ENCODE assay signal across 10 cellular contexts in the genomic region with DNA sequence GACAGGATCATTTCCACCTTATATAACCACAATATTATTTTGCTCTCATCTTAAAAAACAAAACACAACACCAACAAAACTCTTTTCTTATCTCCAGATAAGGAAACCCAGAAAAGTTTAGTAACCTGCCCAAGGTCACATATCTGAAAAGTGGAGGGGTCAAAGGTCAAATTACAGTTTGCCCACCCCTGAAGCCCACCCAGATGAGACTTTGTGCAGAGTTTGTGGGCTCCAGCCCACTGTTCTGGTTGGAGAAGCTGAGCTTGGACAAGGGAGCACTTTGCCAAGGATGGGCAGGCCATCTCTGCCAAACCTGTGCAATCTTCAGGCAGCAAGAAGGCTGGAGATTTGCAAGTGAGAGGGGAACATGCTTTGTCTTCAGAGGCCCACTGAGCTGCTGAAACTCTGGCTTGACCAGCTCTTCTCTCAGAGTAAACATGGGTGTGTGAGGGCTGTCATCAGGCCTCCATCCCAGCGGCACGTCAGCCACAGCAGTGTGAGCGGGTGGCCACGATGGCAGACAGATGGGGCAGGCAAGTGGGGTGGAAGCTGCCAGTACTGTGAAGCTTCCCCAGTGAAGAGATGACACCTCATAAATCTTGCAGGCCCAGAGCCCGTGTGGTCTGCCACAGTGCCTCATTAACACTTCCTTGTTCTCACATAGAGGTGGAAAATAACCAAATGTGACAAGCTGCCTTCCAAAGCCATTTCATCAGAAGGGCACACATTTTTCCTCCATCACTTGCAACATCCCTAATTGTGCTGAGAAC.
DNase-seq lines count a peak whose midpoint lies in the region; ATAC-seq, FAIRE-seq and TF ChIP-seq lines count a peak whose summit lies in the region.
"Had no signal": no experiment of that assay in that cellular context is flagged by ENCODE, and none has a peak within 500 bp of the region (broad histone marks: within the 10 kb centered on the region; RNA-seq: fewer than 3 reads in every experiment).

No MANE protein-coding gene starts in this region.

- H3K36me3 ChIP-seq in astrocyte (ENCODE audit: insufficient read depth, low read length) = no peaks in the 10 kb centered on the region
- H3K36me3 ChIP-seq in trophoblast cell (ENCODE audit: control insufficient read depth in 1 of 2, insufficient read depth in 2 of 2, low read length in 2 of 2) = no peaks in the 10 kb centered on the region
- H3K36me3 ChIP-seq in smooth muscle cell (ENCODE audit: low read depth) = no peaks in the 10 kb centered on the region
- H3K36me3 ChIP-seq: transverse colon had no signal

- no peak for FAIRE-seq in astrocyte (lab: Jason Lieb, UNC)
- FAIRE-seq: G401.6 had no signal

- H3K27me3 ChIP-seq in astrocyte (ENCODE audit: insufficient read depth, low read length) = no peaks in the 10 kb centered on the region
- no peaks in the 10 kb centered on the region for H3K27me3 ChIP-seq in trophoblast cell (ENCODE audit: insufficient read depth, low read length)
- no peaks in the 10 kb centered on the region for H3K27me3 ChIP-seq in smooth muscle cell (ENCODE audit: low read depth)
- H3K27me3 ChIP-seq: transverse colon had no signal

- no peak for TF ChIP-seq CTCF in astrocyte (IDR thresholded peaks at IDR 0.05; ENCODE audit: insufficient read depth, low read depth, low read length)
- no peak for TF ChIP-seq CTCF in smooth muscle cell (IDR thresholded peaks at IDR 0.05; ENCODE audit: borderline replicate concordance, insufficient read depth, poor library complexity, severe bottlenecking)

- H3K79me2 ChIP-seq in astrocyte (ENCODE audit: insufficient read depth, low read length) (no peaks in the 10 kb centered on the region), trophoblast cell (ENCODE audit: control insufficient read depth, insufficient read depth, low read length, poor library complexity) (no peaks in the 10 kb centered on the region), smooth muscle cell (ENCODE audit: low read depth) (no peaks in the 10 kb centered on the region)

- H3K4ac ChIP-seq in trophoblast cell (ENCODE audit: low read depth, low read length) = no peak overlapping the region

- H4K8ac ChIP-seq in trophoblast cell (ENCODE audit: low read depth, low read length) = peak overlapping the region; percentile 14

- H2AK5ac ChIP-seq in trophoblast cell (ENCODE audit: low read length) = no peak overlapping the region

- WGBS in trophoblast cell (ENCODE audit: extremely low coverage, insufficient coverage, insufficient read length) = no CpG with 5 or more reads among the region's 5 CpGs
- WGBS in smooth muscle cell (ENCODE audit: low lambda C conversion rate) = 36% methylated on average over 5 of the region's 5 CpGs

- H3K23ac ChIP-seq in trophoblast cell (ENCODE audit: low read length) = no peak overlapping the region

- in situ Hi-C loops in KBM-7 (cut with MboI; ENCODE audit: low pct_unique_long_range_greater_than_20kb, low sequenced_read_pairs) = no loop called here

- H3K18ac ChIP-seq in trophoblast cell (ENCODE audit: low read length) = peak overlapping the region; percentile 35

- peak overlapping the region; percentile 48 for H2BK120ac ChIP-seq in trophoblast cell (ENCODE audit: insufficient read depth, low read length, poor library complexity)

- peaks cover 10% of the 10 kb centered on the region for H3K36me3 Mint-ChIP-seq in astrocyte (ENCODE audit: low read depth, unreplicated experiment)

- no peak for ATAC-seq in GM18858 (IDR thresholded peaks at IDR 0.05; ENCODE audit: unreplicated experiment)

- DNase-seq in GDM1 (lab: John Stamatoyannopoulos, UW) (peak; percentile 81), KBM-7 (peak; percentile 44), astrocyte (ENCODE audit: low read depth) (no peak), trophoblast cell (no peak), kidney glomerular epithelial cell (lab: John Stamatoyannopoulos, UW) (no peak), smooth muscle cell (lab: John Stamatoyannopoulos, UW; ENCODE audit: unreplicated experiment) (no peak), LoVo (ENCODE audit: low spot score) (no peak)
- DNase-seq: transverse colon had no signal

- H3K4me3 ChIP-seq in astrocyte (ENCODE audit: insufficient read depth, low read depth, low read length) (no peak overlapping the region), trophoblast cell (ENCODE audit: low read depth, low read length) (no peak overlapping the region), smooth muscle cell (no peak overlapping the region)
- H3K4me3 ChIP-seq: transverse colon had no signal

- H2BK12ac ChIP-seq in trophoblast cell (ENCODE audit: low read length) = peak overlapping the region; percentile 39

- no peak overlapping the region for H3K27ac ChIP-seq in astrocyte (ENCODE audit: low read depth, low read length)
- H3K27ac ChIP-seq in trophoblast cell (ENCODE audit: low read depth, low read length) = no peak overlapping the region
- H3K27ac ChIP-seq in smooth muscle cell (ENCODE audit: low read depth) = no peak overlapping the region
- H3K27ac ChIP-seq: transverse colon had no signal

- H3K4me3 Mint-ChIP-seq in astrocyte (ENCODE audit: unreplicated experiment) = no peak overlapping the region

- H3K9me3 ChIP-seq in astrocyte (ENCODE audit: insufficient read depth, low read depth, low read length) (no peaks in the 10 kb centered on the region), trophoblast cell (ENCODE audit: insufficient read depth, low read depth, low read length) (no peaks in the 10 kb centered on the region), smooth muscle cell (replicated peaks; ENCODE audit: low read depth) (no peaks in the 10 kb centered on the region)
- H3K9me3 ChIP-seq: transverse colon had no signal

- no peaks in the 10 kb centered on the region for H3K9me3 Mint-ChIP-seq in astrocyte (ENCODE audit: unreplicated experiment)

- no peaks in the 10 kb centered on the region for H3K27me3 Mint-ChIP-seq in astrocyte (ENCODE audit: low read depth, unreplicated experiment)

- no peak overlapping the region for H3K14ac ChIP-seq in trophoblast cell (ENCODE audit: low read length)

- peak overlapping the region; percentile 4 for H4K91ac ChIP-seq in trophoblast cell (ENCODE audit: low read depth, low read length)

- H2AFZ ChIP-seq in astrocyte (ENCODE audit: low read depth, low read length) (no peak overlapping the region), trophoblast cell (ENCODE audit: insufficient read depth, low read length, poor library complexity) (no peak overlapping the region), smooth muscle cell (ENCODE audit: low read depth) (no peak overlapping the region)

- H4K20me1 ChIP-seq in astrocyte (ENCODE audit: insufficient read depth, low read length) (no peaks in the 10 kb centered on the region), smooth muscle cell (ENCODE audit: low read depth) (no peaks in the 10 kb centered on the region)

- no peak overlapping the region for H2BK5ac ChIP-seq in trophoblast cell (ENCODE audit: low read depth, low read length, poor library complexity)

- H3K4me2 ChIP-seq in astrocyte (ENCODE audit: low read length) = no peak overlapping the region
- H3K4me2 ChIP-seq in trophoblast cell (ENCODE audit: low read length) = no peak overlapping the region
- no peak overlapping the region for H3K4me2 ChIP-seq in smooth muscle cell

- H3F3A ChIP-seq in smooth muscle cell (ENCODE audit: low read depth) = no peaks in the 10 kb centered on the region

- peak overlapping the region; percentile 36 for H3K27ac Mint-ChIP-seq in astrocyte (ENCODE audit: unreplicated experiment)

- H3K4me1 Mint-ChIP-seq in astrocyte (ENCODE audit: low read depth, unreplicated experiment) = peaks cover 43% of the 10 kb centered on the region

- H4K12ac ChIP-seq in trophoblast cell (ENCODE audit: low read depth, low read length) = no peak overlapping the region

- H3K9ac ChIP-seq in astrocyte (ENCODE audit: low read length) (no peak overlapping the region), trophoblast cell (ENCODE audit: low read length) (no peak overlapping the region), smooth muscle cell (ENCODE audit: low read depth) (no peak overlapping the region)

- H3K4me1 ChIP-seq in astrocyte (ENCODE audit: insufficient read depth, low read length) (peaks cover 30% of the 10 kb centered on the region), trophoblast cell (ENCODE audit: control insufficient read depth in 1 of 2, insufficient read depth in 2 of 2, low read length in 2 of 2) (peaks cover 2 to 14% of the 10 kb centered on the region in 2 experiments), smooth muscle cell (ENCODE audit: low read depth) (no peaks in the 10 kb centered on the region)
- H3K4me1 ChIP-seq: transverse colon had no signal

- H3K79me1 ChIP-seq in trophoblast cell (ENCODE audit: low read length) = peaks cover 14% of the 10 kb centered on the region

Comparison
In these comparisons a context has a peak if more than half of its experiments do, and no peak if none do; other contexts are left out.
1. DNase-seq: peak in GDM1 (single experiment) and KBM-7 (single experiment); none in astrocyte (single experiment), trophoblast cell (0 of 2), kidney glomerular epithelial cell (single experiment), smooth muscle cell (single experiment) and LoVo (single experiment).